ENCODE assay signal across 11 cellular contexts in the genomic region with DNA sequence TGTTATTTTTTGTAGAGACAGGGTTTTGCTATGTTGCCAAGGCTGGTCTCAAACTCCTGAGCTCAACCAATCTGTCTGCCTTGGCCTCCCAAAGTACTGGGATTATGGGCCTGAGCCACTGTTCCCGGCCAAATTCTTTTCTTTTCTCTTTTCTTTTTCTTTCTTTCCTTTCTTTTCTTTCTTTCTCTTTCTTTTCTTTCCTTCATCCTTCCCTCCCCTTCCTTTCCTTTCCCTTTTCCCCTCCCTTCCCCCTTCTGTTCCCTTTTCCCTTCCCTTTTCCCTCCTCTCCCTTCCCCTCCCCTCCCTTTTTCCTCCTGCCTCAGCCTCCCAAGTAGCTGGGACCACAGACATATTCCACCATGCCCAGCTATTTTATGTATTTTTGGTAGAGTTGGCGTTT. TPM values are rescaled to one million over a fixed set of nuclear protein-coding genes. Genes with fewer than 3 reads are reported as not detected.
"Had no signal": no experiment of that assay in that cellular context is flagged by ENCODE, and none has a peak within 500 bp of the region (broad histone marks: within the 10 kb centered on the region; RNA-seq: fewer than 3 reads in every experiment).

No MANE protein-coding gene starts in this region.

- H3K36me3 ChIP-seq: colonic mucosa, transverse colon had no signal

- ATAC-seq: gastrocnemius medialis; right cardiac atrium; stimulated activated effector memory CD8-positive, alpha-beta T cell treated with anti-CD3 and anti-CD28 coated beads, Interleukin-12 subunit alpha, Interleukin-12 subunit beta, amount 100 ng/mL, for 72 hours had no signal

- H3K4me1 ChIP-seq: colonic mucosa had no signal

- DNase-seq: activated CD4-positive, alpha-beta T cell treated with anti-CD3 and anti-CD28 coated beads for 4 hours; activated CD8-positive, alpha-beta memory T cell treated with anti-CD3 and anti-CD28 coated beads, Interleukin-2, amount 50 U/mL, for 4 hours; colonic mucosa; gastrocnemius medialis; nucleus accumbens; right cardiac atrium; transverse colon had no signal

- H3K9me3 ChIP-seq: colonic mucosa, gastrocnemius medialis, transverse colon had no signal

- H3K27me3 ChIP-seq: colonic mucosa, gastrocnemius medialis, transverse colon had no signal

- H3K27ac ChIP-seq: colonic mucosa, gastrocnemius medialis, transverse colon, VCaP had no signal

- H3K27me3 Mint-ChIP-seq: progenitor cell of endocrine pancreas had no signal

- H3K4me3 ChIP-seq: colonic mucosa, gastrocnemius medialis, transverse colon had no signal

RNA-seq across cellular contexts. Expression of a gene that starts 56.1 kb away (rescaled TPM):
- total RNA-seq: activated T-helper 2 cell treated with anti-CD3 and anti-CD28 coated beads, Interferon-gamma antibody, Interleukin-2, Interleukin-4, amounts not matched to agents 10 μg/mL and 5 μg/mL and 100 μg/mL, durations not matched to agents 14 hours and 24 hours and 36 hours; transverse colon had no signal
